ENCODE assay signal across 8 cellular contexts in the genomic region with DNA sequence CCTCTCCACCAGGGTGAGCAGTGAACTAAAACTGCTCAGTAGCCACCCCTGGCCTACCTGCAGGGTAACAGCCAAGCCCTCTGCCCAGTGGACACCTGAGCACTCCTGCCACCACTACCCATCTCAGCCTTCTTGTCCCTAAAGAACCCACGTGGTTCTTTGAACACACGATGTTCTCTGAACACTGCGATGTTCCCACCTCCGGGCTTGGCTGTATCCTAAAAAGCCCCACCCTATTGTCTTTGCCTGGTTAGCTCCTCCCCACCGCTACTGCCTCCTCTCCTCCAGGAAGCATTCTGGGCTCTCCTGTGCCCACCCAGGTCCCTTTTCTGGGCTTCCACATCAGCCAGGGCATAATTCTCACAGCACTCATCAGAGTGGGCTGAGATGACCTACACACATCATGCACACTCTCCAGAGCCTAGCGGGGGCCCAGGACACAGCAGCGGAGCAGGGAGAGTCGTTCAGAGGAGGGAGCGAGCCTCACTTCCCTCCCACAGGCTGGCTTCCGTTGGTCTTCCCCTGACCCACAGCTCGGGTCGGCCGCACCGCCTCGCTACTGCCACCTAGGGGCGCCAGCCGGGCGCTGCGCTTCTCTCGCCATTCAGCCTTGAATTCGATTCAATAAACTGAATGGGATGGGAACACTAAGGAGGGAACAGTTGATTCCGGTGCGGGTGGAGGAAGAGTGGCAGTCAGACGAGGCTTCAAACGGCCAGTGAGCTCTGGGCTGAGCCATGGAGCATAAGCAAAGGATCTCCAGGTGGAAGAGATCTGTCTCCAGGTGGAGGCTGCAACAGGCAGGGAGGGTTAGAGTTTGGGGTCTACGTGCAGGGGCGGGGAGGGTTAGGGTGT. TPM values are rescaled to one million over a fixed set of nuclear protein-coding genes. Genes with fewer than 3 reads are reported as not detected.
DNase-seq lines count a peak whose midpoint lies in the region; ATAC-seq, FAIRE-seq and TF ChIP-seq lines count a peak whose summit lies in the region.

No MANE protein-coding gene starts in this region.

- TF ChIP-seq POLR2A in esophagus muscularis mucosa (IDR thresholded peaks at IDR 0.05; ENCODE audit: low read depth), result no peak

- TF ChIP-seq CTCF in esophagus muscularis mucosa (IDR thresholded peaks at IDR 0.05), result peak in 2 of 3 experiments; percentile 91 to 94

- H3K27ac ChIP-seq in esophagus muscularis mucosa (replicated peaks in 1 of 4) (peak overlapping the region; percentile 66 to 82 (median 78)), muscle layer of colon (ENCODE audit: low read depth, low read length) (peak overlapping the region; percentile 69)

- no peaks in the 10 kb centered on the region for H3K9me3 Mint-ChIP-seq in activated T-cell treated with anti-CD3 and anti-CD28 coated beads, Interleukin-2, amount 50 U/mL, for 24 hours

- H3K27ac Mint-ChIP-seq in activated T-cell treated with anti-CD3 and anti-CD28 coated beads, Interleukin-2, amount 50 U/mL, for 24 hours, result peak overlapping the region; percentile 88

- no peak overlapping the region for H3K9ac ChIP-seq in muscle layer of colon (ENCODE audit: low read length)

- H3K36me3 ChIP-seq in esophagus muscularis mucosa, result peaks cover 0 to 11% (median 5%) of the 10 kb centered on the region in 4 donors
- H3K36me3 ChIP-seq in muscle layer of colon (ENCODE audit: insufficient read depth, low read length), result no peaks in the 10 kb centered on the region

- H3K27me3 Mint-ChIP-seq in activated T-cell treated with anti-CD3 and anti-CD28 coated beads, Interleukin-2, amount 50 U/mL, for 24 hours, result no peaks in the 10 kb centered on the region

- intact Hi-C loops in esophagus muscularis mucosa (cut with DNase I), result loop anchor here (2.0 to 10.0 kb wide), 3 partner anchors 60 to 253 kb away; partner anchors contain the start of gene TIMM44

- FAIRE-seq in G401.6 (lab: Jason Lieb, UNC), result peak; percentile 91

- H3K9me3 ChIP-seq in esophagus muscularis mucosa, result no peaks in the 10 kb centered on the region
- H3K9me3 ChIP-seq in muscle layer of colon (ENCODE audit: low read length), result no peaks in the 10 kb centered on the region

- WGBS in esophagus muscularis mucosa, result 9% methylated on average over 27 of the region's 27 CpGs

- ATAC-seq in GM19328 (IDR thresholded peaks at IDR 0.05; ENCODE audit: unreplicated experiment), result no peak

- peaks cover 55% of the 10 kb centered on the region for H3K36me3 Mint-ChIP-seq in activated T-cell treated with anti-CD3 and anti-CD28 coated beads, Interleukin-2, amount 50 U/mL, for 24 hours (ENCODE audit: low read depth)

- peak overlapping the region; percentile 35 to 52 (median 38) for H3K4me3 ChIP-seq in esophagus muscularis mucosa
- peak overlapping the region; percentile 34 for H3K4me3 ChIP-seq in muscle layer of colon (ENCODE audit: low read depth in 1 of 2, low read length in 2 of 2)

- H3K4me1 Mint-ChIP-seq in activated T-cell treated with anti-CD3 and anti-CD28 coated beads, Interleukin-2, amount 50 U/mL, for 24 hours (ENCODE audit: low read depth), result peaks cover 56% of the 10 kb centered on the region

- peaks cover 64 to 91% (median 77%) of the 10 kb centered on the region in 4 donors for H3K4me1 ChIP-seq in esophagus muscularis mucosa
- peaks cover 36% of the 10 kb centered on the region for H3K4me1 ChIP-seq in muscle layer of colon (ENCODE audit: insufficient read depth, low read length)

- TF ChIP-seq EP300 in esophagus muscularis mucosa (IDR thresholded peaks at IDR 0.05), result no peak

- DNase-seq in HS-27A (ENCODE audit: low read depth), result peak; percentile 15
- DNase-seq in OCI-M2 (lab: John Stamatoyannopoulos, UW; ENCODE audit: unreplicated experiment), result peak; percentile 29
- peak; percentile 86 for DNase-seq in activated T-cell treated with anti-CD3 and anti-CD28 coated beads, Interleukin-2, amount 50 U/mL, for 24 hours
- DNase-seq in esophagus muscularis mucosa (ENCODE audit: extremely low spot score), result peak; percentile 94
- peak; percentile 30 to 36 for DNase-seq in stimulated activated CD8-positive, alpha-beta memory T cell treated with anti-CD3 and anti-CD28 coated beads, Interleukin-4, amount 100 ng/mL, for 4 hours (ENCODE audit: low read depth in 2 of 2, low spot score in 1 of 2)

- peak overlapping the region; percentile 80 for H3K4me3 Mint-ChIP-seq in activated T-cell treated with anti-CD3 and anti-CD28 coated beads, Interleukin-2, amount 50 U/mL, for 24 hours

- no peaks in the 10 kb centered on the region for H3K27me3 ChIP-seq in esophagus muscularis mucosa
- H3K27me3 ChIP-seq in muscle layer of colon (ENCODE audit: control insufficient read depth in 1 of 2, insufficient read depth in 2 of 2, low read length in 2 of 2), result no peaks in the 10 kb centered on the region

RNA-seq across cellular contexts. Expression of gene ELAVL1, which starts 3.2 kb away (rescaled TPM):
- total RNA-seq in esophagus muscularis mucosa, result 10 to 100 TPM; 27.0 to 49.1 (median 38.3) TPM

RNA-seq across cellular contexts. Expression of gene CCL25, which starts 50.3 kb away (rescaled TPM):
- total RNA-seq in esophagus muscularis mucosa, result not detected

RNA-seq across cellular contexts. Expression of gene TIMM44, which starts 58.8 kb away (rescaled TPM):
- 100 to 1,000 TPM in 1 of 4 donors, 10 to 100 TPM in 3; 61.6 to 111 (median 98.5) TPM for total RNA-seq in esophagus muscularis mucosa

Comparison
In these comparisons a context has a peak if more than half of its experiments do, and no peak if none do; other contexts are left out.
1. DNase-seq: peak in every context shown above with its lines; median percentile 94 in esophagus muscularis mucosa; 86 in activated T-cell treated with anti-CD3 and anti-CD28 coated beads, Interleukin-2, amount 50 U/mL, for 24 hours; 33 in stimulated activated CD8-positive, alpha-beta memory T cell treated with anti-CD3 and anti-CD28 coated beads, Interleukin-4, amount 100 ng/mL, for 4 hours; 29 in OCI-M2; 15 in HS-27A.